Comparison of ENCODE assay signal across 24 cellular contexts in genomic region chr18:48792141-48792540, GRCh38.
DNase-seq lines count a peak whose midpoint lies in the region; ATAC-seq, FAIRE-seq and TF ChIP-seq lines count a peak whose summit lies in the region.
"Had no signal": no experiment of that assay in that cellular context is flagged by ENCODE, and none has a peak within 500 bp of the region (broad histone marks: within the 10 kb centered on the region; RNA-seq: fewer than 3 reads in every experiment).

No MANE protein-coding gene starts in this region.

- no peak for ATAC-seq in stimulated activated effector memory CD8-positive, alpha-beta T cell treated with anti-CD3 and anti-CD28 coated beads, Interleukin-12 subunit alpha, Interleukin-12 subunit beta, amount 100 ng/mL, for 72 hours
- ATAC-seq in GM21576 (IDR thresholded peaks at IDR 0.05; ENCODE audit: unreplicated experiment) (no peak), HepG2 (no peak)
- ATAC-seq: stimulated activated naive CD8-positive, alpha-beta T cell treated with anti-CD3 and anti-CD28 coated beads, Interleukin-15, Interleukin-2, amounts not matched to agents 100 U/mL and 50 U/mL, for 24 hours had no signal

- H3K9ac ChIP-seq in HepG2 (ENCODE audit: insufficient read depth, low read depth, low read length): no peak overlapping the region

- H3K4me1 Mint-ChIP-seq in stimulated activated effector memory CD8-positive, alpha-beta T cell treated with anti-CD3 and anti-CD28 coated beads, Interleukin-12 subunit alpha, Interleukin-12 subunit beta, amount 100 ng/mL, for 72 hours: peaks cover 27% of the 10 kb centered on the region
- H3K4me1 Mint-ChIP-seq: activated naive CD4-positive, alpha-beta T cell treated with anti-CD3 and anti-CD28 coated beads, Interleukin-2, amount 50 U/mL, for 24 hours had no signal

- TF ChIP-seq EP300 in HepG2 (IDR thresholded peaks at IDR 0.05; ENCODE audit: low read depth in 2 of 2, low read length in 2 of 2): no peak
- TF ChIP-seq EP300 in HepG2 (CRISPR knock-in tag; IDR thresholded peaks at IDR 0.05; ENCODE audit: borderline replicate concordance): no peak

- CTCF ChIA-PET in HepG2 (lab: Yijun Ruan, JAX; ENCODE audit: low intra/inter-chr PET ratio, low total read pairs): no interaction called here

- no peaks in the 10 kb centered on the region for H4K20me1 ChIP-seq in HepG2 (ENCODE audit: insufficient read depth, low read length)

- H3K4me1 ChIP-seq in ascending aorta: peaks cover 12 to 34% of the 10 kb centered on the region in 2 donors
- no peaks in the 10 kb centered on the region for H3K4me1 ChIP-seq in HepG2 (ENCODE audit: insufficient read depth, low read length)
- H3K4me1 ChIP-seq: SJCRH30 had no signal

- POLR2A ChIA-PET in HepG2 (lab: Yijun Ruan, JAX): no interaction called here

- DNase-seq in GM12892 (ENCODE audit: insufficient read length) (no peak), ascending aorta (ENCODE audit: low spot score in 2 of 2) (peak in 1 of 2 donors; percentile 24), islet precursor cell (peak; percentile 18), NCI-H1105 (lab: John Stamatoyannopoulos, UW) (no peak), HepG2 (ENCODE audit: low spot score) (no peak)
- no peak for DNase-seq in stimulated activated effector memory CD8-positive, alpha-beta T cell treated with anti-CD3 and anti-CD28 coated beads, Interleukin-12 subunit alpha, Interleukin-12 subunit beta, amount 100 ng/mL, for 72 hours (ENCODE audit: low spot score in 2 of 2)
- DNase-seq: activated CD4-positive, alpha-beta T cell treated with anti-CD3 and anti-CD28 coated beads, Interleukin-2, amount 10 ng/mL, durations not matched to agents 24 days and 14 days; central memory CD4-positive, alpha-beta T cell; COR-L47; DMS79 treated with DMSO at 0.1 percent for 48 hours; H9; kidney; mammary epithelial cell; NCI-H1048; NCI-H187 treated with DMSO at 0.1 percent for 48 hours; NCI-H526 treated with DMSO at 0.1 percent for 48 hours; SJCRH30; stimulated activated CD4-positive, alpha-beta T cell treated with anti-CD3 and anti-CD28 coated beads, Interleukin-15, amount 100 ng/mL, for 24 hours; stimulated activated naive CD8-positive, alpha-beta T cell treated with anti-CD3 and anti-CD28 coated beads, Interleukin-15, Interleukin-2, amounts not matched to agents 100 U/mL and 50 U/mL, for 24 hours had no signal

- H3K27ac ChIP-seq in ascending aorta (peak overlapping the region; percentile 87 to 90), HepG2 (ENCODE audit: extremely low read length, insufficient read depth, low read length) (no peak overlapping the region)
- H3K27ac ChIP-seq: SJCRH30 had no signal

- in situ Hi-C loops in HepG2 (cut with HindIII; ENCODE audit: extremely low pct_ligation_motif_present, low pct_unique_long_range_greater_than_20kb): no loop called here

- TF ChIP-seq POLR2A in GM12892 (IDR thresholded peaks at IDR 0.05; ENCODE audit: low read depth, low read length): no peak
- TF ChIP-seq POLR2A in HepG2 (IDR thresholded peaks at IDR 0.05; ENCODE audit: insufficient read depth in 1 of 2, low read depth in 2 of 2, low read length in 2 of 2): no peak

- H3K4me3 ChIP-seq in ascending aorta (no peak overlapping the region), HepG2 (replicated peaks in 1 of 3; ENCODE audit: insufficient read depth in 1 of 3, low read depth in 2 of 3, low read length in 3 of 3) (no peak overlapping the region)
- H3K4me3 ChIP-seq: SJCRH30, tibial nerve had no signal

- H2AFZ ChIP-seq in HepG2 (ENCODE audit: low read length): no peak overlapping the region

- H3K36me3 ChIP-seq in ascending aorta (no peaks in the 10 kb centered on the region), HepG2 (replicated peaks in 1 of 2; ENCODE audit: control insufficient read depth in 1 of 2, insufficient read depth in 2 of 2, low read length in 2 of 2) (peaks cover 2 to 38% of the 10 kb centered on the region in 2 experiments; a peak in 3 of 5 replicates)
- H3K36me3 ChIP-seq: SJCRH30 had no signal

- no TSS peak for BruUV-seq in HepG2 (replicated peaks; lab: Mats Ljungman, UMichigan)

- H3K79me2 ChIP-seq in HepG2 (ENCODE audit: insufficient read depth, low read length): no peaks in the 10 kb centered on the region

- H3K36me3 Mint-ChIP-seq in stimulated activated effector memory CD8-positive, alpha-beta T cell treated with anti-CD3 and anti-CD28 coated beads, Interleukin-12 subunit alpha, Interleukin-12 subunit beta, amount 100 ng/mL, for 72 hours: no peaks in the 10 kb centered on the region
- H3K36me3 Mint-ChIP-seq: activated naive CD4-positive, alpha-beta T cell treated with anti-CD3 and anti-CD28 coated beads, Interleukin-2, amount 50 U/mL, for 24 hours; IgD-negative memory B cell had no signal

- no peak for TF ChIP-seq RAD21 in HepG2 (CRISPR knock-in tag; IDR thresholded peaks at IDR 0.05)

- no peaks in the 10 kb centered on the region for H3K9me3 Mint-ChIP-seq in stimulated activated effector memory CD8-positive, alpha-beta T cell treated with anti-CD3 and anti-CD28 coated beads, Interleukin-12 subunit alpha, Interleukin-12 subunit beta, amount 100 ng/mL, for 72 hours
- H3K9me3 Mint-ChIP-seq: activated naive CD4-positive, alpha-beta T cell treated with anti-CD3 and anti-CD28 coated beads, Interleukin-2, amount 50 U/mL, for 24 hours; H9; IgD-negative memory B cell had no signal

- FAIRE-seq in GM12892 (lab: Jason Lieb, UNC) (peak; percentile 9), HepG2 (lab: Jason Lieb, UNC) (no peak)
- FAIRE-seq: endothelial cell of umbilical vein, kidney had no signal

- H3K27me3 ChIP-seq in ascending aorta (no peaks in the 10 kb centered on the region), HepG2 (ENCODE audit: control insufficient read depth in 1 of 2, insufficient read depth in 2 of 2, low read length in 2 of 2) (no peaks in the 10 kb centered on the region)
- H3K27me3 ChIP-seq: SJCRH30, tibial nerve had no signal

- peak overlapping the region; percentile 41 for H3K27ac Mint-ChIP-seq in stimulated activated effector memory CD8-positive, alpha-beta T cell treated with anti-CD3 and anti-CD28 coated beads, Interleukin-12 subunit alpha, Interleukin-12 subunit beta, amount 100 ng/mL, for 72 hours
- H3K27ac Mint-ChIP-seq: activated naive CD4-positive, alpha-beta T cell treated with anti-CD3 and anti-CD28 coated beads, Interleukin-2, amount 50 U/mL, for 24 hours had no signal

- intact Hi-C loops in ascending aorta (cut with DNase I): no loop called here
- intact Hi-C loops in HepG2 (cut with micrococcal nuclease; ENCODE audit: unreplicated experiment): no loop called here

- no peaks in the 10 kb centered on the region for H3K9me3 ChIP-seq in ascending aorta
- H3K9me3 ChIP-seq in HepG2 (ENCODE audit: low read length): no peaks in the 10 kb centered on the region
- H3K9me3 ChIP-seq: SJCRH30, tibial nerve had no signal

- no peak overlapping the region for H3K4me3 Mint-ChIP-seq in stimulated activated effector memory CD8-positive, alpha-beta T cell treated with anti-CD3 and anti-CD28 coated beads, Interleukin-12 subunit alpha, Interleukin-12 subunit beta, amount 100 ng/mL, for 72 hours
- H3K4me3 Mint-ChIP-seq: activated CD4-positive, alpha-beta T cell treated with anti-CD3 and anti-CD28 coated beads, Interleukin-2, amount 10 ng/mL, durations not matched to agents 24 days and 14 days; activated naive CD4-positive, alpha-beta T cell treated with anti-CD3 and anti-CD28 coated beads, Interleukin-2, amount 50 U/mL, for 24 hours; H9 had no signal

- 96% methylated on average over 4 of the region's 4 CpGs for WGBS in HepG2 (ENCODE audit: low lambda C conversion rate)

- TF ChIP-seq CTCF in ascending aorta (IDR thresholded peaks at IDR 0.05) (no peak), HepG2 (CRISPR knock-in tag; IDR thresholded peaks at IDR 0.05) (no peak)

- no peak overlapping the region for H3K4me2 ChIP-seq in HepG2 (ENCODE audit: low read depth, low read length)

TF ChIP-seq in HepG2, 621 proteins besides CTCF, POLR2A, EP300 and RAD21 (continues in another document):
- TF ChIP-seq PRDM10 (CRISPR knock-in tag; IDR thresholded peaks at IDR 0.05; ENCODE audit: low read depth) (no peak), ZFX (CRISPR knock-in tag; IDR thresholded peaks at IDR 0.05; ENCODE audit: low read depth) (no peak)
